29 cellular contexts compared by ENCODE assay signal in genomic region chr20:50083034-50083433, GRCh38.
"Had no signal": no experiment of that assay in that cellular context is flagged by ENCODE, and none has a peak within 500 bp of the region (broad histone marks: within the 10 kb centered on the region; RNA-seq: fewer than 3 reads in every experiment).

No MANE protein-coding gene starts in this region.

- H3K9me3 ChIP-seq: adrenal gland, ascending aorta, gastrocnemius medialis, lower lobe of right lung, stomach, tibial artery had no signal

- H3K36me3 ChIP-seq: cardiac muscle cell had no signal

- H3K27me3 ChIP-seq: adrenal gland, ascending aorta, cardiac muscle cell, dorsolateral prefrontal cortex, gastrocnemius medialis, stomach, tibial artery had no signal

- ATAC-seq: activated CD8-positive, alpha-beta T cell treated with anti-CD3 and anti-CD28 coated beads for 36 hours; activated naive CD4-positive, alpha-beta T cell treated with anti-CD3 and anti-CD28 coated beads, Interleukin-2, amount 50 U/mL, for 72 hours; gastrocnemius medialis; left colon; lower lobe of right lung; stimulated activated naive B cell treated with anti-CD40 and anti-IgM and Interleukin-4, amounts not matched to agents 10 μg/mL and 1 μg/mL and 100 μg/mL, for 72 hours had no signal

- H3K9me3 Mint-ChIP-seq: activated B cell treated with CpG ODN at 0.5 μM for 24 hours; activated CD8-positive, alpha-beta T cell treated with anti-CD3 and anti-CD28 coated beads for 36 hours; activated naive CD4-positive, alpha-beta T cell treated with anti-CD3 and anti-CD28 coated beads, Interleukin-2, amount 50 U/mL, for 72 hours; brain; nephron; stimulated activated naive B cell treated with anti-CD40 and anti-IgM and Interleukin-4, amounts not matched to agents 10 μg/mL and 1 μg/mL and 100 μg/mL, for 72 hours; T-helper 2 cell treated with Interferon-gamma antibody and Interleukin-4, amounts not matched to agents 5 μg/mL and 100 μg/mL, for 36 hours had no signal

- H3K27me3 Mint-ChIP-seq: activated B cell treated with CpG ODN at 0.5 μM for 24 hours; activated CD8-positive, alpha-beta T cell treated with anti-CD3 and anti-CD28 coated beads for 36 hours; brain; progenitor cell of endocrine pancreas; stimulated activated naive B cell treated with anti-CD40 and anti-IgM and Interleukin-4, amounts not matched to agents 10 μg/mL and 1 μg/mL and 100 μg/mL, for 72 hours had no signal

- H3K27ac ChIP-seq: adrenal gland, ascending aorta, cardiac muscle cell, coronary artery, dorsolateral prefrontal cortex, gastrocnemius medialis, lower lobe of right lung, stomach, tibial artery had no signal

- H3K36me3 Mint-ChIP-seq: activated naive CD4-positive, alpha-beta T cell treated with anti-CD3 and anti-CD28 coated beads, Interleukin-2, amount 50 U/mL, for 72 hours had no signal

- H3K4me3 Mint-ChIP-seq: activated B cell treated with CpG ODN at 0.5 μM for 24 hours; activated CD8-positive, alpha-beta T cell treated with anti-CD3 and anti-CD28 coated beads for 36 hours; brain; nephron; stimulated activated naive B cell treated with anti-CD40 and anti-IgM and Interleukin-4, amounts not matched to agents 10 μg/mL and 1 μg/mL and 100 μg/mL, for 72 hours; T-helper 2 cell treated with Interferon-gamma antibody and Interleukin-4, amounts not matched to agents 5 μg/mL and 100 μg/mL, for 36 hours had no signal

- H3K27ac Mint-ChIP-seq: activated B cell treated with CpG ODN at 0.5 μM for 24 hours; activated CD8-positive, alpha-beta T cell treated with anti-CD3 and anti-CD28 coated beads for 36 hours; activated naive CD4-positive, alpha-beta T cell treated with anti-CD3 and anti-CD28 coated beads, Interleukin-2, amount 50 U/mL, for 72 hours; progenitor cell of endocrine pancreas; stimulated activated naive B cell treated with anti-CD40 and anti-IgM and Interleukin-4, amounts not matched to agents 10 μg/mL and 1 μg/mL and 100 μg/mL, for 72 hours; T-helper 2 cell treated with Interferon-gamma antibody and Interleukin-4, amounts not matched to agents 5 μg/mL and 100 μg/mL, for 36 hours had no signal

- H3K4me3 ChIP-seq: adrenal gland, ascending aorta, cardiac muscle cell, coronary artery, dorsolateral prefrontal cortex, gastrocnemius medialis, lower lobe of right lung, smooth muscle cell, stomach, tibial artery had no signal

- DNase-seq: activated B cell treated with CpG ODN at 0.5 μM for 24 hours; activated CD4-positive, alpha-beta T cell treated with anti-CD3 and anti-CD28 coated beads, Interleukin-2, amount 50 U/mL, for 1 hour; activated CD8-positive, alpha-beta T cell treated with anti-CD3 and anti-CD28 coated beads for 36 hours; activated T-cell treated with anti-CD3 and anti-CD28 coated beads for 4 hours; cerebellar nuclear complex; effector memory CD4-positive, alpha-beta T cell; erythroblast; gastrocnemius medialis; glutamatergic neuron; left colon; lower lobe of right lung; mesenchymal stem cell; stimulated activated CD4-positive, alpha-beta T cell treated with anti-CD3 and anti-CD28 coated beads, Interleukin-15, amount 100 ng/mL, for 24 hours; stimulated activated CD4-positive, alpha-beta T cell treated with anti-CD3 and anti-CD28 coated beads, Interleukin-2, amount 100 ng/mL, for 24 hours; stimulated activated naive B cell treated with anti-CD40 and anti-IgM and Interleukin-4, amounts not matched to agents 10 μg/mL and 1 μg/mL and 100 μg/mL, for 72 hours; stomach; T-helper 1 cell had no signal
